8 cellular contexts compared by ENCODE assay signal in the genomic region with DNA sequence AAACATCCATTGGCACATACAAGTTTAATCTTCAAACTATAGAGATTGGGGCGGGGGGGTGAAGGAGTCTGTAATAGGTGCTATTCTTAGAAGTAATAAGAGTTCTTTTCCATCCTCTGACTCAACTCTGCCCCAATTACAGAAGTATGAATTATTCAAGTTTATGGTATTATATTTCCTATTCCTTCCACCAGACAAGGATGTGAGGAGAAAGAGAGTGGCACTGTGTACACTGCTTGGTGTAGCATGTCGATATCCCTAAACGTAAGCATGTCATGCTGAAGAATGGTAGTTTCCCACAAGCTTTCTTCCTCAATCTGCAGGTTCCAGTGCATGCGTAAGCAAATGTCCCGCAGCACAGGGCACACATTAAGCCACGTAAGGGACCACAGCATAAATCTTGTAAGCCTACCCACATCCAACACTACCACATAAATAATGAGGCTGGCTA. TPM values are rescaled to one million over a fixed set of nuclear protein-coding genes. Genes with fewer than 3 reads are reported as not detected.
DNase-seq lines count a peak whose midpoint lies in the region; ATAC-seq and TF ChIP-seq lines count a peak whose summit lies in the region.

No MANE protein-coding gene starts in this region.

- no peaks in the 10 kb centered on the region for H3K27me3 Mint-ChIP-seq in activated naive CD4-positive, alpha-beta T cell treated with anti-CD3 and anti-CD28 coated beads, Interleukin-2, amount 10 ng/mL, durations not matched to agents 7 days and 5 days

- ATAC-seq in mucosa of descending colon = peak; percentile 50

- no peaks in the 10 kb centered on the region for H3K27me3 ChIP-seq in ascending aorta
- no peaks in the 10 kb centered on the region for H3K27me3 ChIP-seq in transverse colon

- TF ChIP-seq CTCF in ascending aorta (IDR thresholded peaks at IDR 0.05) (no peak), mucosa of descending colon (IDR thresholded peaks at IDR 0.05) (no peak), transverse colon (IDR thresholded peaks at IDR 0.05) (no peak)

- H3K4me1 ChIP-seq in ascending aorta (peaks cover 17 to 88% of the 10 kb centered on the region in 2 donors), mucosa of descending colon (ENCODE audit: low read depth) (peaks cover 40% of the 10 kb centered on the region), transverse colon (peaks cover 48 to 92% (median 60%) of the 10 kb centered on the region in 4 donors)

- 42 to 49% methylated on average over 3 to 6 of the region's 6 CpGs for WGBS in transverse colon (ENCODE audit: low coverage in 1 of 2), 2 donors

- peaks cover 13% of the 10 kb centered on the region for H3K36me3 Mint-ChIP-seq in activated naive CD4-positive, alpha-beta T cell treated with anti-CD3 and anti-CD28 coated beads, Interleukin-2, amount 10 ng/mL, durations not matched to agents 7 days and 5 days

- DNase-seq in activated naive CD4-positive, alpha-beta T cell treated with anti-CD3 and anti-CD28 coated beads, Interleukin-2, amount 10 ng/mL, durations not matched to agents 7 days and 5 days = no peak
- DNase-seq in activated naive CD4-positive, alpha-beta T cell treated with Interleukin-2 at 50 U/mL for 16 hours = no peak
- no peak for DNase-seq in ascending aorta (ENCODE audit: low spot score in 2 of 2)
- DNase-seq in mucosa of descending colon = no peak
- DNase-seq in transverse colon = no peak
- DNase-seq in glomerular visceral epithelial cell (ENCODE audit: extremely low spot score) = no peak
- DNase-seq in hypothalamus (lab: John Stamatoyannopoulos, UW) = no peak
- no peak for DNase-seq in GF-D8 (lab: John Stamatoyannopoulos, UW)

- TF ChIP-seq POLR2A in transverse colon (IDR thresholded peaks at IDR 0.05) = no peak

- H3K9me3 Mint-ChIP-seq in activated naive CD4-positive, alpha-beta T cell treated with anti-CD3 and anti-CD28 coated beads, Interleukin-2, amount 10 ng/mL, durations not matched to agents 7 days and 5 days = no peaks in the 10 kb centered on the region

- intact Hi-C loops in ascending aorta (cut with DNase I) = no loop called here
- intact Hi-C loops in mucosa of descending colon (cut with DNase I, micrococcal nuclease) = no loop called here
- intact Hi-C loops in transverse colon (cut with DNase I; ENCODE audit: low total_unique reads) = no loop called here

- no peak for TF ChIP-seq EP300 in transverse colon (IDR thresholded peaks at IDR 0.05; ENCODE audit: low read depth)

- peak overlapping the region; percentile 63 to 73 for H3K27ac ChIP-seq in ascending aorta
- peak overlapping the region; percentile 12 to 44 (median 30) for H3K27ac ChIP-seq in transverse colon

- no peak overlapping the region for H3K4me3 Mint-ChIP-seq in activated naive CD4-positive, alpha-beta T cell treated with anti-CD3 and anti-CD28 coated beads, Interleukin-2, amount 10 ng/mL, durations not matched to agents 7 days and 5 days

- in situ Hi-C loops in transverse colon (cut with MboI; ENCODE audit: low pct_ligation_motif_present in 1 of 4, low pct_unique_long_range_greater_than_20kb in 1 of 4, low sequenced_read_pairs in 3 of 4) = no loop called here

- CTCF ChIA-PET in activated naive CD4-positive, alpha-beta T cell treated with anti-CD3 and anti-CD28 coated beads, Interleukin-2, amount 10 ng/mL, durations not matched to agents 7 days and 5 days (lab: Charles Lee) = no interaction called here

- peaks cover 77% of the 10 kb centered on the region for H3K4me1 Mint-ChIP-seq in activated naive CD4-positive, alpha-beta T cell treated with anti-CD3 and anti-CD28 coated beads, Interleukin-2, amount 10 ng/mL, durations not matched to agents 7 days and 5 days

- H3K4me3 ChIP-seq in ascending aorta (peak overlapping the region in 1 of 2 donors; percentile 13), mucosa of descending colon (no peak overlapping the region), transverse colon (no peak overlapping the region)

- H3K9me3 ChIP-seq in ascending aorta = no peaks in the 10 kb centered on the region
- no peaks in the 10 kb centered on the region for H3K9me3 ChIP-seq in mucosa of descending colon
- no peaks in the 10 kb centered on the region for H3K9me3 ChIP-seq in transverse colon

- H3K36me3 ChIP-seq in ascending aorta = no peaks in the 10 kb centered on the region
- no peaks in the 10 kb centered on the region for H3K36me3 ChIP-seq in mucosa of descending colon (ENCODE audit: low read depth)
- no peaks in the 10 kb centered on the region for H3K36me3 ChIP-seq in transverse colon

- peak overlapping the region; percentile 7 for H3K27ac Mint-ChIP-seq in activated naive CD4-positive, alpha-beta T cell treated with anti-CD3 and anti-CD28 coated beads, Interleukin-2, amount 10 ng/mL, durations not matched to agents 7 days and 5 days

RNA-seq across cellular contexts. Expression of a gene that starts 14.1 kb away (rescaled TPM):
- total RNA-seq in ascending aorta = 55.3 TPM
- total RNA-seq in mucosa of descending colon = 100 to 1,000 TPM in 1 of 3 donors, 10 to 100 TPM in 2; 78.3 to 104 (median 82.6) TPM
- 10 to 100 TPM; 39.5 to 87.9 (median 61.2) TPM for total RNA-seq in transverse colon
